Comparison of ENCODE assay signal across 8 cellular contexts in the genomic region with DNA sequence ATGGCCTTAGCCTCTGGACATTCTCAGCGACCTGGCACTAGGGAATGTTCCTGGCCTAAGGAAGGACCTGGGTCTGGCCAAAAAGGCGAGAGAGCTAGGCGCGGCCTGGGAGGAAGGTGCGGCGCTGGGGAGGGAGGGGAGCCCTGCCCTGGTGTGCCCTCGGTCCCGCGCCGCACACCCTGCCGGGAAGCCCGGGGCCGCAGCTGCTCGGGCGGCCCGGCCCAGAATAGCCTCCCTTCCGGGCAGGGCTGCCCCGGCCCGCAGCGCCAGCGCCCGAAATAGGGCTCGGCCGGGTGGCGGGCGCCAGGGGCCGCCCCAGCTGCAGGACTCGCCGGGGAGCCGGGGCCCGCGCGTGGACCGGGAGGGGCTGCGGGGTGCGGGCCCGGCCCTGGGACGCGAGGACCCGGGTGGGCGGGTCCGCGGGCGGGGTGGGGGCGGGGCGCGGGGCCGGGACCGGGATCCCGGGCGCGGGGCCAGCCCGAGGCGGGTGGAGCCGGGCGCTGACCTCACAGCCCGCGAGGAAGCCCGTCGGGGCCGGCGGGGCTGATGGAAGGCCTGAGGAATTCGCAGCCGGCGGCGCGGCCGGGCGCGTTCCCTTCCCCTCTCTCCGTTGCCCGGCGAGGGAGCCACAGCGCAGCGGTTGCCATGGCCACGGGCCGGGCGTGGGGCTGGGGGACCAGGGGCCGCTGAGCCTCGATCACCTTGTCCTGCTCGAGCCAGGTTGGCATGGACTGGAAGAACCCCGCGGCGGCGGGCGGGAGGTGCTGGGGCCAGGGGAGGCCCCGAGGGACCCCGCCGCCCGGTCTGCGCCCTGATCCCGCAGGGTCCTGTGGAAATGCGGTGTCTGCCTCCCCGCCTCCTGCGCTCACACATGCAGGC. TPM values are rescaled to one million over a fixed set of nuclear protein-coding genes. Genes with fewer than 3 reads are reported as not detected.
DNase-seq lines count a peak whose midpoint lies in the region; ATAC-seq, FAIRE-seq and TF ChIP-seq lines count a peak whose summit lies in the region.

No MANE protein-coding gene starts in this region.

- H3K27ac ChIP-seq in sigmoid colon = peak overlapping the region; percentile 90 to 93 (median 92)

- DNase-seq in Daoy (ENCODE audit: low read depth) (peak; percentile 81), MG63 (peak; percentile 84), bronchial epithelial cell (ENCODE audit: low read depth) (peak; percentile 49), iPS-NIHi7 (ENCODE audit: extremely low spot score) (peak; percentile 77), sigmoid colon (peak; percentile 89), T-helper 9 cell (no peak), NCI-H2107 treated with DMSO at 0.1 percent for 48 hours (lab: John Stamatoyannopoulos, UW; ENCODE audit: unreplicated experiment) (no peak)

- TF ChIP-seq CTCF in bronchial epithelial cell (IDR thresholded peaks at IDR 0.05; ENCODE audit: insufficient read depth, low read length, severe bottlenecking) = no peak
- no peak for TF ChIP-seq CTCF in sigmoid colon (IDR thresholded peaks at IDR 0.05)

- ATAC-seq in HG03025 (IDR thresholded peaks at IDR 0.05; ENCODE audit: low FRiP score, unreplicated experiment) = no peak

- H3K9me3 ChIP-seq in MG63 (no peaks in the 10 kb centered on the region), sigmoid colon (no peaks in the 10 kb centered on the region)

- no peak for TF ChIP-seq POLR2A in sigmoid colon (IDR thresholded peaks at IDR 0.05)

- FAIRE-seq in bronchial epithelial cell (lab: Jason Lieb, UNC) = no peak

- H3K36me3 ChIP-seq in MG63 (no peaks in the 10 kb centered on the region), bronchial epithelial cell (ENCODE audit: control insufficient read depth, insufficient read depth, low read length) (no peaks in the 10 kb centered on the region), sigmoid colon (no peaks in the 10 kb centered on the region)

- peaks cover 0 to 47% (median 39%) of the 10 kb centered on the region in 4 donors for H3K4me1 ChIP-seq in sigmoid colon

- TF ChIP-seq EP300 in sigmoid colon (IDR thresholded peaks at IDR 0.05) = no peak

- WGBS in sigmoid colon, 2 donors = 2 to 4% methylated on average over 95 of the region's 95 CpGs

- intact Hi-C loops in sigmoid colon (cut with DNase I) = loop anchor here (1.0 kb wide), 1 partner anchor 19 kb away; a partner anchor contains a TSS

- H3K27me3 ChIP-seq in MG63 = no peaks in the 10 kb centered on the region
- no peaks in the 10 kb centered on the region for H3K27me3 ChIP-seq in bronchial epithelial cell (ENCODE audit: control insufficient read depth, insufficient read depth, low read length)
- H3K27me3 ChIP-seq in sigmoid colon = no peaks in the 10 kb centered on the region

- H3K4me3 ChIP-seq in MG63 (peak overlapping the region; percentile 42), bronchial epithelial cell (ENCODE audit: low read depth, low read length) (peak overlapping the region; percentile 7), sigmoid colon (peak overlapping the region; percentile 1 to 52 (median 46))

RNA-seq across cellular contexts. Expression of a gene that starts 18.1 kb away (rescaled TPM):
- total RNA-seq in Daoy (2014; rRNA removed; shearing (Covaris generic)) = 25.3 and 27.9 TPM in 2 replicates
- total RNA-seq in MG63 (2014; rRNA removed; shearing (Covaris generic); ENCODE audit: low replicate concordance) = 23.4 and 32.9 TPM in 2 replicates
- total RNA-seq in bronchial epithelial cell (10.0 and 13.7 TPM in 2 replicates), sigmoid colon (100 to 1,000 TPM in 2 of 4 donors, 10 to 100 TPM in 2; 10.3 to 499 (median 82.9) TPM)
- 10 to 100 TPM; 11.1 to 64.5 (median 28.2) TPM for polyA plus RNA-seq in sigmoid colon

RNA-seq across cellular contexts. Expression of a gene that starts 36.7 kb away (rescaled TPM):
- total RNA-seq in Daoy (2014; rRNA removed; shearing (Covaris generic)) = 25.6 and 26.8 TPM in 2 replicates
- 47.3 and 48.7 TPM in 2 replicates for total RNA-seq in MG63 (2014; rRNA removed; shearing (Covaris generic); ENCODE audit: low replicate concordance)
- total RNA-seq in bronchial epithelial cell = 22.5 and 25.8 TPM in 2 replicates
- total RNA-seq in sigmoid colon = 10 to 100 TPM; 20.0 to 36.3 (median 29.0) TPM
- 10 to 100 TPM in 2 of 3 donors, 1 to 10 TPM in 1; 9.9 to 36.9 (median 16.8) TPM for polyA plus RNA-seq in sigmoid colon

Comparison
In these comparisons a context has a peak if more than half of its experiments do, and no peak if none do; other contexts are left out.
1. DNase-seq: peak in Daoy (single experiment), MG63 (single experiment), bronchial epithelial cell (single experiment), iPS-NIHi7 (single experiment) and sigmoid colon (single experiment); none in T-helper 9 cell (single experiment) and NCI-H2107 treated with DMSO at 0.1 percent for 48 hours (single experiment).
2. Peak in every context shown above with its lines, with median percentiles within 50 percentile points of each other: H3K4me3 ChIP-seq.